ENCODE assay signal across 8 cellular contexts in the genomic region with DNA sequence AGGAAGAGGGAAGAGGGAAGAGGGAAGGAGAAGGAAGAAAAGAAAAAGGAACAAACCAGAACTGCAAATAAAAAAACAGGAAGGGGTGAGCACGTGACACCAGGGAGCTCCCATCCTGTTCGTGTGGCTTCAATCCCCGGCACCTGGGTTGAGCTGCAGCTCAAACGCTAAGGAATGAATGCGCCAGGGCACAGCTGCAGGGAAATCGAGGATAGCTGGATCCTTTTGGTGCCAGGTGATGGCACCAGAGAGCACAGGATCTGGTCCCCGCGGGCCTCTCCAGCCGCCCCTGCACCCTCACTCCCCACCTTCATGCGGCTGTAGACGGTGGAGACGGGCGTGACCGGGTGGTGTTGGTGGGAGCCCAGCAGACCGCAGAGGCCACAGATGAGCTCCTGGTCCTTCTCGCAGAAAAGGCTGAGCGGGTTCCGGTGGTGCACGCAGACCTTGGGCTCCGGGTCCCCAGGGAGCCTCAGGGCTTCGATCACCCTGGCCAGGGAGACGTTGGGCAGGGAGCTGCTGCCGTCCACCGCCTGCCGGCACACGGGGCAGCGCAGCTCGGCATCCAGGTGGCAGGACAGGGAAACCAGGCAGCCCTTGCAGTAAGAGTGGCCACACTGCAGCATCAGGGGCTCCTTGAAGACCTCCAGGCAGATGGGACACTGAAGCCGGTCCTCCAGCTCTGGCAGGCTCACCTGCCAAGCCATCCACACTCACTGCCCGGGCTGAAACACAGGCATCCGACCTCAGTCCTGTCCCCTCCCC. TPM values are rescaled to one million over a fixed set of nuclear protein-coding genes. Genes with fewer than 3 reads are reported as not detected.
DNase-seq lines count a peak whose midpoint lies in the region; TF ChIP-seq lines count a peak whose summit lies in the region.
"Not testable (repeated sequence)": the region's sequence is repeated elsewhere in the genome, so short reads cannot be mapped to it uniquely, and the experiment has no call there.

No MANE protein-coding gene starts in this region.

- not testable (repeated sequence) for H3K27me3 ChIP-seq in GM06990 (replicated peaks; ENCODE audit: control insufficient read depth, insufficient read depth, low read length); mammary epithelial cell (ENCODE audit: insufficient read depth, low read length); uterus

- H2AFZ ChIP-seq in mammary epithelial cell (ENCODE audit: low read depth, low read length): peak overlapping the region; percentile 60

- H3K4me1 ChIP-seq in mammary epithelial cell (ENCODE audit: insufficient read depth, low read length); uterus: not testable (repeated sequence)

- dilution Hi-C loops in mammary epithelial cell (cut with HindIII; ENCODE audit: low sequenced_read_pairs): not testable (repeated sequence)

- H3K36me3 ChIP-seq in GM06990 (ENCODE audit: control insufficient read depth, insufficient read depth, low read length); mammary epithelial cell (ENCODE audit: insufficient read depth, low read length); uterus: not testable (repeated sequence)

- intact Hi-C loops in mammary epithelial cell (cut with micrococcal nuclease): loop anchor here (1.0 to 5.0 kb wide), 3 partner anchors 33 to 410 kb away; no protein-coding TSS in a partner anchor
- intact Hi-C loops in uterus (cut with DNase I; ENCODE audit: low total_unique reads): not testable (repeated sequence)

- BruUV-seq in mammary epithelial cell (replicated peaks; lab: Mats Ljungman, UMichigan): not testable (repeated sequence)

- not testable (repeated sequence) for DNase-seq in GM06990 (ENCODE audit: extremely low read depth, insufficient read length)
- DNase-seq in HT1080 (ENCODE audit: low read depth) (peak; percentile 58), NCI-H774 (lab: John Stamatoyannopoulos, UW) (peak; percentile 56), mammary epithelial cell (peak; percentile 41), iPS DF 4.7 (ENCODE audit: extremely low read depth, low spot score) (peak; percentile 85), retina (peak; percentile 83), uterus (peak; percentile 26 to 29)
- DNase-seq in activated CD4-positive, alpha-beta T cell treated with anti-CD3 and anti-CD28 coated beads for 4 hours: peak; percentile 38 to 45

- not testable (repeated sequence) for TF ChIP-seq POLR2A in uterus (IDR thresholded peaks at IDR 0.05)

- CTCF ChIA-PET in mammary epithelial cell (lab: Charles Lee; ENCODE audit: low non-redundant PET): interaction anchor here (0.6 to 0.7 kb wide), 2 partner anchors 17 to 63 kb away, joined by 3 read pairs; no protein-coding TSS in a partner anchor

- H3K79me2 ChIP-seq in mammary epithelial cell (ENCODE audit: insufficient read depth, low read length): not testable (repeated sequence)

- TF ChIP-seq CTCF in GM06990 (IDR thresholded peaks at IDR 0.05; ENCODE audit: insufficient read depth, low read length, poor library complexity, severe bottlenecking): peak; percentile 64
- peak; percentile 50 to 62 for TF ChIP-seq CTCF in mammary epithelial cell (conservative IDR thresholded peaks at IDR 0.05 in 1 of 2, IDR thresholded peaks at IDR 0.05 in 1 of 2; ENCODE audit: extremely low read depth in 1 of 2, insufficient read depth in 1 of 2, low read depth in 1 of 2, low read length in 2 of 2)
- peak in 3 of 4 experiments; percentile 30 to 49 (median 43) for TF ChIP-seq CTCF in uterus (IDR thresholded peaks at IDR 0.05)

- not testable (repeated sequence) for H3K9me3 ChIP-seq in mammary epithelial cell (replicated peaks; ENCODE audit: insufficient read depth, low read length); uterus

- not testable (repeated sequence) for H3K27ac ChIP-seq in mammary epithelial cell (ENCODE audit: insufficient read depth, low read depth, low read length); uterus

- 28% methylated on average over 20 of the region's 31 CpGs for WGBS in mammary epithelial cell (ENCODE audit: low coverage, missing lambda C conversion rate)

- H3K4me2 ChIP-seq in mammary epithelial cell (ENCODE audit: insufficient read depth, low read depth, low read length): not testable (repeated sequence)

- not testable (repeated sequence) for H4K20me1 ChIP-seq in mammary epithelial cell (ENCODE audit: insufficient read depth, low read length)

- H3K9ac ChIP-seq in mammary epithelial cell (ENCODE audit: insufficient read depth, low read length): not testable (repeated sequence)

- H3K4me3 ChIP-seq in GM06990 (replicated peaks; ENCODE audit: low read depth, low read length); mammary epithelial cell (replicated peaks in 1 of 3; ENCODE audit: insufficient read depth in 1 of 3, low read depth in 2 of 3, low read length in 3 of 3); uterus: not testable (repeated sequence)

- in situ Hi-C loops in mammary epithelial cell (cut with MboI; ENCODE audit: low sequenced_read_pairs in 2 of 2): loop anchor here in 1 of 2 donors (10.0 kb wide), 1 partner anchor 131 kb away; no protein-coding TSS in a partner anchor

RNA-seq across cellular contexts. Expression of a gene that starts 3.6 kb away (rescaled TPM):
- not detected in 2 replicates for total RNA-seq in HT1080 (2014; rRNA removed; shearing (Covaris generic))
- polyA plus RNA-seq in HT1080 (2015; cell fraction: cytosol; rRNA removed): not detected in 2 replicates
- polyA plus RNA-seq in HT1080 (2015; cell fraction: nucleus; rRNA removed): not detected in 2 replicates
- under 1 TPM in 1 of 2 donors, not detected in 1; under 0.01 TPM for total RNA-seq in mammary epithelial cell
- not detected for polyA plus RNA-seq in mammary epithelial cell
- polyA minus RNA-seq in mammary epithelial cell: not detected
- total RNA-seq in uterus: under 1 TPM in 1 of 4 donors, not detected in 3; 0.21 TPM

RNA-seq across cellular contexts. Expression of a gene that starts 3.7 kb away (rescaled TPM):
- total RNA-seq in HT1080 (2014; rRNA removed; shearing (Covaris generic)): not detected in 2 replicates
- polyA plus RNA-seq in HT1080 (2015; cell fraction: cytosol; rRNA removed): not detected in 2 replicates
- polyA plus RNA-seq in HT1080 (2015; cell fraction: nucleus; rRNA removed): not detected in 2 replicates
- total RNA-seq in mammary epithelial cell (not detected), uterus (under 1 TPM in 1 of 4 donors, not detected in 3; 0.14 TPM)
- polyA plus RNA-seq in mammary epithelial cell: 0.07 TPM
- not detected for polyA minus RNA-seq in mammary epithelial cell

RNA-seq across cellular contexts. Expression of a gene that starts 15.6 kb away (rescaled TPM):
- total RNA-seq in HT1080 (2014; rRNA removed; shearing (Covaris generic)): 50.2 and 50.3 TPM in 2 replicates
- 30.5 and 37.0 TPM in 2 replicates for polyA plus RNA-seq in HT1080 (2015; cell fraction: cytosol; rRNA removed)
- 48.3 and 65.6 TPM in 2 replicates for polyA plus RNA-seq in HT1080 (2015; cell fraction: nucleus; rRNA removed)
- total RNA-seq in mammary epithelial cell (10 to 100 TPM; 20.3 to 39.1 TPM), uterus (10 to 100 TPM in 2 of 4 donors, 1 to 10 TPM in 2; 5.9 to 27.1 (median 13.7) TPM)
- polyA plus RNA-seq in mammary epithelial cell: 31.4 TPM
- polyA minus RNA-seq in mammary epithelial cell: 15.3 TPM
